ENCODE assay signal across 11 cellular contexts in the genomic region with DNA sequence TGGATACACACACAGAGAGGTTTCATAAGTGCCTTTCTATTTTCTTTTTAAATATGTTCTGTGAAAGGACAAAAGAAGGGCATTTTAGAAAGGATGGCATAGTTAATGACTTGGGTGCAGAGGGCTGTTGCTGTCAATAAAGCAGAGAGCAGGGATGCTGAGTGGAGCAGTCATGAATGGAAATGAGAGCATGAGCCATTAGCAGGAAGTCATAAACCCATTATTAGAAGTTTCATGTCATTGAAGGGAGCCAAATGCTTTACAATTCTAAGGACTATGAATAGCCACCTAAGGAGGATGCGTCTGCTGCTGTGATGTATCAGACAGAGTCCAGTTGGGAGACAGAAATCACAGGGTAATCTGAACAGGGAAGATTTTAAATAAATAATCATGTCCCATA. TPM values are rescaled to one million over a fixed set of nuclear protein-coding genes. Genes with fewer than 3 reads are reported as not detected.
A peak's percentile ranks its signal among the peaks of the same experiment; 100 is the strongest.
DNase-seq lines count a peak whose midpoint lies in the region; TF ChIP-seq lines count a peak whose summit lies in the region.
"Had no signal": no experiment of that assay in that cellular context is flagged by ENCODE, and none has a peak within 500 bp of the region (broad histone marks: within the 10 kb centered on the region; RNA-seq: fewer than 3 reads in every experiment).

No MANE protein-coding gene starts in this region.

- POLR2A ChIA-PET in MCF 10A (lab: Yijun Ruan, JAX) = interaction anchor here (0.7 to 1.2 kb wide), 4 partner anchors 48 to 232 kb away, joined by 3 to 6 read pairs (median 4); no protein-coding TSS in a partner anchor

- no peaks in the 10 kb centered on the region for H3K27me3 Mint-ChIP-seq in MCF 10A (ENCODE audit: insufficient read depth, unreplicated experiment)
- H3K27me3 Mint-ChIP-seq in activated naive CD8-positive, alpha-beta T cell treated with anti-CD3 and anti-CD28 coated beads for 36 hours = no peaks in the 10 kb centered on the region
- H3K27me3 Mint-ChIP-seq: activated CD4-positive, alpha-beta memory T cell treated with anti-CD3 and anti-CD28 coated beads, Interleukin-2, amount 10 ng/mL, durations not matched to agents 7 days and 5 days had no signal

- no peaks in the 10 kb centered on the region for H3K4me1 Mint-ChIP-seq in MCF 10A (ENCODE audit: insufficient read depth, unreplicated experiment)
- peaks cover 7% of the 10 kb centered on the region for H3K4me1 Mint-ChIP-seq in activated naive CD8-positive, alpha-beta T cell treated with anti-CD3 and anti-CD28 coated beads for 36 hours

- no peak overlapping the region for H3K27ac ChIP-seq in breast epithelium
- H3K27ac ChIP-seq in substantia nigra (ENCODE audit: low read depth, low read length, poor library complexity, severe bottlenecking) = peak overlapping the region; percentile 31

- no peaks in the 10 kb centered on the region for H3K27me3 ChIP-seq in breast epithelium
- H3K27me3 ChIP-seq: tibial nerve had no signal

- H3K9me3 Mint-ChIP-seq in MCF 10A (ENCODE audit: unreplicated experiment) = no peaks in the 10 kb centered on the region
- H3K9me3 Mint-ChIP-seq in activated naive CD8-positive, alpha-beta T cell treated with anti-CD3 and anti-CD28 coated beads for 36 hours = peaks cover 3% of the 10 kb centered on the region
- H3K9me3 Mint-ChIP-seq: activated CD4-positive, alpha-beta memory T cell treated with anti-CD3 and anti-CD28 coated beads, Interleukin-2, amount 10 ng/mL, durations not matched to agents 7 days and 5 days; neural crest cell had no signal

- intact Hi-C loops in MCF 10A (cut with micrococcal nuclease) = loop anchor here (1.0 to 5.0 kb wide), 4 partner anchors 87 to 376 kb away; no protein-coding TSS in a partner anchor
- intact Hi-C loops in breast epithelium (cut with DNase I; ENCODE audit: low total_unique reads) = loop anchor here (10.0 kb wide), 2 partner anchors 220 to 890 kb away; no protein-coding TSS in a partner anchor

- H3K9me3 ChIP-seq in breast epithelium = no peaks in the 10 kb centered on the region
- H3K9me3 ChIP-seq: tibial nerve had no signal

- no peak overlapping the region for H3K4me3 ChIP-seq in breast epithelium
- H3K4me3 ChIP-seq: tibial nerve had no signal

- no peaks in the 10 kb centered on the region for H3K36me3 ChIP-seq in breast epithelium

- peaks cover 6% of the 10 kb centered on the region for H3K36me3 Mint-ChIP-seq in MCF 10A (ENCODE audit: insufficient read depth, unreplicated experiment)
- H3K36me3 Mint-ChIP-seq in activated naive CD8-positive, alpha-beta T cell treated with anti-CD3 and anti-CD28 coated beads for 36 hours = peaks cover 8% of the 10 kb centered on the region

- peak overlapping the region; percentile 76 for H3K27ac Mint-ChIP-seq in MCF 10A (ENCODE audit: low read depth, unreplicated experiment)
- H3K27ac Mint-ChIP-seq in activated naive CD8-positive, alpha-beta T cell treated with anti-CD3 and anti-CD28 coated beads for 36 hours = no peak overlapping the region
- H3K27ac Mint-ChIP-seq: activated CD4-positive, alpha-beta memory T cell treated with anti-CD3 and anti-CD28 coated beads, Interleukin-2, amount 10 ng/mL, durations not matched to agents 7 days and 5 days had no signal

- no peak overlapping the region for H3K4me3 Mint-ChIP-seq in MCF 10A (ENCODE audit: unreplicated experiment)
- no peak overlapping the region for H3K4me3 Mint-ChIP-seq in activated naive CD8-positive, alpha-beta T cell treated with anti-CD3 and anti-CD28 coated beads for 36 hours
- H3K4me3 Mint-ChIP-seq: activated CD4-positive, alpha-beta memory T cell treated with anti-CD3 and anti-CD28 coated beads, Interleukin-2, amount 10 ng/mL, durations not matched to agents 7 days and 5 days had no signal

- TF ChIP-seq CTCF in MCF 10A (IDR thresholded peaks at IDR 0.05; ENCODE audit: unreplicated experiment) (no peak), breast epithelium (IDR thresholded peaks at IDR 0.05) (no peak)

- CTCF ChIA-PET in MCF 10A (lab: Yijun Ruan, JAX) = interaction anchor here (0.5 to 3.9 kb wide), 49 partner anchors 10 to 999 kb away, joined by 3 to 93 read pairs (median 4); partner anchors contain the start of gene KLHL5

- no peak for TF ChIP-seq POLR2A in breast epithelium (IDR thresholded peaks at IDR 0.05)

- DNase-seq in MCF 10A (ENCODE audit: unreplicated experiment) = no peak
- no peak for DNase-seq in breast epithelium (ENCODE audit: low spot score in 2 of 2)
- peak; percentile 72 for DNase-seq in NCI-H748 (lab: John Stamatoyannopoulos, UW; ENCODE audit: unreplicated experiment)
- DNase-seq in foreskin melanocyte = peak; percentile 11
- no peak for DNase-seq in substantia nigra (lab: John Stamatoyannopoulos, UW)
- no peak for DNase-seq in NK-92 (lab: John Stamatoyannopoulos, UW; ENCODE audit: unreplicated experiment)
- no peak for DNase-seq in activated naive CD8-positive, alpha-beta T cell treated with anti-CD3 and anti-CD28 coated beads for 36 hours
- no peak for DNase-seq in NCI-H2196 treated with DMSO at 0.1 percent for 48 hours (lab: John Stamatoyannopoulos, UW; ENCODE audit: unreplicated experiment)

- no TSS peak for BruUV-seq in MCF 10A (replicated peaks; lab: Mats Ljungman, UMichigan)

- H3K4me1 ChIP-seq in breast epithelium = no peaks in the 10 kb centered on the region

RNA-seq across cellular contexts. Expression of gene WDR19, which starts 47.7 kb away (rescaled TPM):
- total RNA-seq in MCF 10A (2022) = 32.5 and 39.6 TPM in 2 replicates
- 10 to 100 TPM; 65.6 to 75.8 (median 66.5) TPM for total RNA-seq in breast epithelium
- 10 to 100 TPM; 11.0 to 14.1 TPM for total RNA-seq in activated naive CD8-positive, alpha-beta T cell treated with anti-CD3 and anti-CD28 coated beads for 36 hours

Comparison
In these comparisons a context has a peak if more than half of its experiments do, and no peak if none do; other contexts are left out.
1. DNase-seq: peak in NCI-H748 (single experiment) and foreskin melanocyte (single experiment); none in MCF 10A (single experiment), breast epithelium (0 of 2), substantia nigra (0 of 49), NK-92 (single experiment), activated naive CD8-positive, alpha-beta T cell treated with anti-CD3 and anti-CD28 coated beads for 36 hours (single experiment) and NCI-H2196 treated with DMSO at 0.1 percent for 48 hours (single experiment).